Comparison of ENCODE assay signal across 1 cellular context in genomic region chr19:40633207-40633606, GRCh38.
TF ChIP-seq lines count a peak whose summit lies in the region.

No MANE protein-coding gene starts in this region.

TF ChIP-seq in WTC11, 78 proteins besides CTCF, POLR2A, EP300 and RAD21 (continued from another document):
- TF ChIP-seq, protein P1, sequence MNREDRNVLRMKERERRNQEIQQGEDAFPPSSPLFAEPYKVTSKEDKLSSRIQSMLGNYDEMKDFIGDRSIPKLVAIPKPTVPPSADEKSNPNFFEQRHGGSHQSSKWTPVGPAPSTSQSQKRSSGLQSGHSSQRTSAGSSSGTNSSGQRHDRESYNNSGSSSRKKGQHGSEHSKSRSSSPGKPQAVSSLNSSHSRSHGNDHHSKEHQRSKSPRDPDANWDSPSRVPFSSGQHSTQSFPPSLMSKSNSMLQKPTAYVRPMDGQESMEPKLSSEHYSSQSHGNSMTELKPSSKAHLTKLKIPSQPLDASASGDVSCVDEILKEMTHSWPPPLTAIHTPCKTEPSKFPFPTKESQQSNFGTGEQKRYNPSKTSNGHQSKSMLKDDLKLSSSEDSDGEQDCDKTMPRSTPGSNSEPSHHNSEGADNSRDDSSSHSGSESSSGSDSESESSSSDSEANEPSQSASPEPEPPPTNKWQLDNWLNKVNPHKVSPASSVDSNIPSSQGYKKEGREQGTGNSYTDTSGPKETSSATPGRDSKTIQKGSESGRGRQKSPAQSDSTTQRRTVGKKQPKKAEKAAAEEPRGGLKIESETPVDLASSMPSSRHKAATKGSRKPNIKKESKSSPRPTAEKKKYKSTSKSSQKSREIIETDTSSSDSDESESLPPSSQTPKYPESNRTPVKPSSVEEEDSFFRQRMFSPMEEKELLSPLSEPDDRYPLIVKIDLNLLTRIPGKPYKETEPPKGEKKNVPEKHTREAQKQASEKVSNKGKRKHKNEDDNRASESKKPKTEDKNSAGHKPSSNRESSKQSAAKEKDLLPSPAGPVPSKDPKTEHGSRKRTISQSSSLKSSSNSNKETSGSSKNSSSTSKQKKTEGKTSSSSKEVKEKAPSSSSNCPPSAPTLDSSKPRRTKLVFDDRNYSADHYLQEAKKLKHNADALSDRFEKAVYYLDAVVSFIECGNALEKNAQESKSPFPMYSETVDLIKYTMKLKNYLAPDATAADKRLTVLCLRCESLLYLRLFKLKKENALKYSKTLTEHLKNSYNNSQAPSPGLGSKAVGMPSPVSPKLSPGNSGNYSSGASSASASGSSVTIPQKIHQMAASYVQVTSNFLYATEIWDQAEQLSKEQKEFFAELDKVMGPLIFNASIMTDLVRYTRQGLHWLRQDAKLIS (CRISPR knock-in tag; IDR thresholded peaks at IDR 0.05; ENCODE audit: borderline replicate concordance): no peak
- TF ChIP-seq ZNF425 (CRISPR knock-in tag; conservative IDR thresholded peaks at IDR 0.05): no peak
- TF ChIP-seq NFE2L1 (CRISPR knock-in tag; IDR thresholded peaks at IDR 0.05): no peak
- TF ChIP-seq GRHL2 (CRISPR knock-in tag; IDR thresholded peaks at IDR 0.05; ENCODE audit: insufficient replicate concordance, severe bottlenecking): no peak
- TF ChIP-seq E2F1 (CRISPR knock-in tag; IDR thresholded peaks at IDR 0.05): no peak
- no peak for TF ChIP-seq TCF7 (CRISPR knock-in tag; IDR thresholded peaks at IDR 0.05; ENCODE audit: low read depth)
- TF ChIP-seq NFYB (CRISPR knock-in tag; conservative IDR thresholded peaks at IDR 0.05; ENCODE audit: low read depth): no peak
- no peak for TF ChIP-seq ATF1 (CRISPR knock-in tag; IDR thresholded peaks at IDR 0.05)
- no peak for TF ChIP-seq CBFB (CRISPR knock-in tag; IDR thresholded peaks at IDR 0.05; ENCODE audit: low read depth)
- TF ChIP-seq PRRX2 (CRISPR knock-in tag; IDR thresholded peaks at IDR 0.05): no peak
- TF ChIP-seq AR (CRISPR knock-in tag; IDR thresholded peaks at IDR 0.05): no peak
TF ChIP-seq in WTC11: peak in this region for 0.
